1 cellular context compared by ENCODE assay signal in genomic region chr6:41779793-41780622, GRCh38.
TF ChIP-seq lines count a peak whose summit lies in the region.

Gene FRS3 (minus strand): TSS chr6:41779900. CDS start chr6:41776987, 2,913 bp downstream.

TF ChIP-seq in K562, 482 proteins besides CTCF, POLR2A, EP300 and RAD21 (continued from another document and continues in another):
- TF ChIP-seq CREB3 (tag; conservative IDR thresholded peaks at IDR 0.05; ENCODE audit: low read depth) = no peak
- peak; percentile 22; the same call in 1 of the 2 replicates for TF ChIP-seq POLR2AphosphoS5 (IDR thresholded peaks at IDR 0.05; ENCODE audit: control insufficient read depth, insufficient read depth, low read depth, low read length)
- TF ChIP-seq RFX1 (IDR thresholded peaks at IDR 0.05) = no peak
- peak; percentile 35; the same call in 1 of the 2 replicates for TF ChIP-seq SOX6 (IDR thresholded peaks at IDR 0.05)
- no peak for TF ChIP-seq ZBTB34 (CRISPR knock-in tag; IDR thresholded peaks at IDR 0.05)
- no peak for TF ChIP-seq ESRRB (CRISPR knock-in tag; IDR thresholded peaks at IDR 0.05; ENCODE audit: borderline replicate concordance)
- TF ChIP-seq GTF2B (IDR thresholded peaks at IDR 0.05; ENCODE audit: extremely low read depth, insufficient read length) = no peak
- no peak for TF ChIP-seq ZBTB12 (CRISPR knock-in tag; IDR thresholded peaks at IDR 0.05)
- no peak for TF ChIP-seq KLF6 (CRISPR knock-in tag; IDR thresholded peaks at IDR 0.05; ENCODE audit: borderline replicate concordance)
- TF ChIP-seq ZNF134 (CRISPR knock-in tag; conservative IDR thresholded peaks at IDR 0.05) = no peak
- TF ChIP-seq FUS (optimal IDR thresholded peaks at IDR 0.05; ENCODE audit: low read depth, low read length) = no peak
- no peak for TF ChIP-seq ARHGAP35 (IDR thresholded peaks at IDR 0.05; ENCODE audit: partially characterized antibody)
- no peak for TF ChIP-seq DLX4 (CRISPR knock-in tag; IDR thresholded peaks at IDR 0.05)
- peak; percentile 96 for TF ChIP-seq XRCC5 (IDR thresholded peaks at IDR 0.05; ENCODE audit: low read depth, low read length)
- no peak for TF ChIP-seq ZNF830 (CRISPR knock-in tag; IDR thresholded peaks at IDR 0.05)
- TF ChIP-seq ZNF316 (IDR thresholded peaks at IDR 0.05) = no peak
- TF ChIP-seq TBP (optimal IDR thresholded peaks at IDR 0.05; ENCODE audit: low read depth, low read length) = no peak
- TF ChIP-seq ZBED1 (IDR thresholded peaks at IDR 0.05) = 0 out of 2 replicates have a peak, but pooled peaks have one; percentile 51
- TF ChIP-seq AFF1 (IDR thresholded peaks at IDR 0.05; ENCODE audit: low read depth in 1 of 2, partially characterized antibody in 2 of 2) = no peak
- no peak for TF ChIP-seq RFX7 (CRISPR knock-in tag; IDR thresholded peaks at IDR 0.05)
- TF ChIP-seq ZNF280A (IDR thresholded peaks at IDR 0.05; ENCODE audit: low read depth, partially characterized antibody) = no peak
- TF ChIP-seq ATF7 (IDR thresholded peaks at IDR 0.05) = peak; percentile 63; the same call in 1 of the 2 replicates
- TF ChIP-seq SMARCB1 (IDR thresholded peaks at IDR 0.05; ENCODE audit: insufficient read length, low read depth) = no peak
- no peak for TF ChIP-seq ZNF274 (IDR thresholded peaks at IDR 0.05; ENCODE audit: borderline replicate concordance, low read depth, low read length)
- 0 out of 2 replicates have a peak, but pooled peaks have one; percentile 57 for TF ChIP-seq ZBTB26 (CRISPR knock-in tag; IDR thresholded peaks at IDR 0.05)
- peak in 1 of 2 experiments; percentile 90; a peak in 2 of 4 replicates for TF ChIP-seq NONO (IDR thresholded peaks at IDR 0.05; ENCODE audit: low read depth in 2 of 2, low read length in 1 of 2)
- no peak for TF ChIP-seq HES1 (IDR thresholded peaks at IDR 0.05; ENCODE audit: low read depth)
- TF ChIP-seq NFXL1 (CRISPR knock-in tag; IDR thresholded peaks at IDR 0.05) = no peak
- no peak for TF ChIP-seq ETV6 (IDR thresholded peaks at IDR 0.05; ENCODE audit: borderline replicate concordance in 1 of 2, low read depth in 2 of 2, low read length in 1 of 2)
- no peak for TF ChIP-seq ETV6 (CRISPR knock-in tag; IDR thresholded peaks at IDR 0.05; ENCODE audit: borderline replicate concordance)
- TF ChIP-seq ZNF79 (CRISPR knock-in tag; IDR thresholded peaks at IDR 0.05; ENCODE audit: low read depth) = no peak
- TF ChIP-seq ZNF780A (CRISPR knock-in tag; IDR thresholded peaks at IDR 0.05) = no peak
- TF ChIP-seq ELF1 (tag; IDR thresholded peaks at IDR 0.05) = no peak
- peak; percentile 63 to 76; a peak in 2 of 4 replicates for TF ChIP-seq MLLT1 (IDR thresholded peaks at IDR 0.05)
- no peak for TF ChIP-seq ZNF395 (CRISPR knock-in tag; IDR thresholded peaks at IDR 0.05)
- TF ChIP-seq TRIM24 (IDR thresholded peaks at IDR 0.05) = 0 out of 4 replicates have a peak, but pooled peaks of 1 of the 2 experiments have one; percentile 18
- TF ChIP-seq ZNF146 (CRISPR knock-in tag; IDR thresholded peaks at IDR 0.05; ENCODE audit: unreplicated experiment) = no peak
- TF ChIP-seq MIER1 (IDR thresholded peaks at IDR 0.05; ENCODE audit: low read depth) = no peak
- TF ChIP-seq ARID1B (IDR thresholded peaks at IDR 0.05) = peak; percentile 28; the same call in 1 of the 2 replicates
- TF ChIP-seq THAP12 (CRISPR knock-in tag; IDR thresholded peaks at IDR 0.05) = peak; percentile 99
- no peak for TF ChIP-seq MAFF (IDR thresholded peaks at IDR 0.05; ENCODE audit: low read length)
- no peak for TF ChIP-seq HSF4 (CRISPR knock-in tag; IDR thresholded peaks at IDR 0.05; ENCODE audit: borderline replicate concordance)
- TF ChIP-seq ZNF24 (IDR thresholded peaks at IDR 0.05) = peak; percentile 64; the same call in 1 of the 2 replicates
